In the genomic region with DNA sequence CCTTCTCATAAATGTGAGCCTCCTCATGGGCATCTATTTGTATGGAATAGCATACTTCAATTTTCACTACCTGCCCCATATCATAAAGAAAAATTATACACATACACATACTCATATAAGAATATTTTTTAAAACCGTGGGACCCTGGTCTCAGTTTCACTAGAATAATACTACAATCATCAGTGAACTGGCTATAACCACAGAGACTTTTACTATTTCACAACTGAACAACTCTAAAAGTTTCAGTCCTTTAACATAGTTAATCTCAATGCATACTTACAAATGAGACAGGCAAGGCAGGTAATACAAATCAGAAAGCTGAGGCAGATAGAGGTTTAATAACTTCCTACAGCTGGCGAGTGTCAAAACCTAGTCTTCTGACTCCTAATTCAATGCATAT, we compare ENCODE assay signal across 22 cellular contexts.
DNase-seq lines count a peak whose midpoint lies in the region; ATAC-seq and TF ChIP-seq lines count a peak whose summit lies in the region.
"Had no signal": no experiment of that assay in that cellular context is flagged by ENCODE, and none has a peak within 500 bp of the region (broad histone marks: within the 10 kb centered on the region; RNA-seq: fewer than 3 reads in every experiment).

No MANE protein-coding gene starts in this region.

- no peak overlapping the region for H2BK120ac ChIP-seq in mesenchymal stem cell (ENCODE audit: low read depth, low read length)

- H3K27ac Mint-ChIP-seq in activated T-helper 17 cell treated with anti-CD3 and anti-CD28 coated beads, Interleukin-2, amount 50 U/mL, for 72 hours: no peak overlapping the region
- no peak overlapping the region for H3K27ac Mint-ChIP-seq in activated naive CD4-positive, alpha-beta T cell treated with anti-CD3 and anti-CD28 coated beads, Interleukin-2, amount 50 U/mL, for 72 hours
- H3K27ac Mint-ChIP-seq: T-helper 17 cell had no signal

- H3K9me3 Mint-ChIP-seq in activated T-helper 17 cell treated with anti-CD3 and anti-CD28 coated beads, Interleukin-2, amount 50 U/mL, for 72 hours: no peaks in the 10 kb centered on the region
- H3K9me3 Mint-ChIP-seq in activated naive CD4-positive, alpha-beta T cell treated with anti-CD3 and anti-CD28 coated beads, Interleukin-2, amount 50 U/mL, for 72 hours: no peaks in the 10 kb centered on the region

- peaks cover 3% of the 10 kb centered on the region; the same call in 1 of the 2 replicates for H3F3A ChIP-seq in Loucy (ENCODE audit: low read depth)

- no peak overlapping the region for H4K91ac ChIP-seq in mesenchymal stem cell (ENCODE audit: low read length)

- 93% methylated on average over 2 of the region's 2 CpGs for WGBS in mesenchymal stem cell

- H3K9me3 ChIP-seq in Loucy (ENCODE audit: insufficient read depth, low read depth, low read length): peaks cover 6% of the 10 kb centered on the region; the same call in 1 of the 2 replicates
- peaks cover 5% of the 10 kb centered on the region for H3K9me3 ChIP-seq in mesenchymal stem cell (ENCODE audit: control insufficient read depth, low read length)
- H3K9me3 ChIP-seq: MG63 had no signal

- H3K27ac ChIP-seq in 22Rv1: peak overlapping the region; percentile 16; the same call in 1 of the 2 replicates
- H3K27ac ChIP-seq in mesenchymal stem cell (ENCODE audit: low read length, poor library complexity, severe bottlenecking): no peak overlapping the region
- H3K27ac ChIP-seq: C4-2B had no signal

- H2BK5ac ChIP-seq in mesenchymal stem cell (ENCODE audit: low read depth, low read length, poor library complexity, severe bottlenecking): no peak overlapping the region

- H3K4me3 ChIP-seq in Loucy (ENCODE audit: low read length, poor library complexity, severe bottlenecking): no peak overlapping the region
- no peak overlapping the region for H3K4me3 ChIP-seq in mesenchymal stem cell (ENCODE audit: insufficient read depth in 1 of 2, low read depth in 1 of 2, low read length in 2 of 2)
- H3K4me3 ChIP-seq: MG63 had no signal

- H2BK15ac ChIP-seq in mesenchymal stem cell (ENCODE audit: low read depth, poor library complexity, severe bottlenecking): no peak overlapping the region

- H3K23ac ChIP-seq in mesenchymal stem cell (ENCODE audit: low read length in 2 of 2): no peak overlapping the region

- peaks cover 7% of the 10 kb centered on the region for H3K4me1 Mint-ChIP-seq in activated T-helper 17 cell treated with anti-CD3 and anti-CD28 coated beads, Interleukin-2, amount 50 U/mL, for 72 hours

- no peak overlapping the region for H2AFZ ChIP-seq in Loucy (ENCODE audit: low read length)
- no peak overlapping the region for H2AFZ ChIP-seq in mesenchymal stem cell (ENCODE audit: low read depth, low read length)

- ATAC-seq in GM19351 (IDR thresholded peaks at IDR 0.05; ENCODE audit: unreplicated experiment) (peak; percentile 53), HG02870 (IDR thresholded peaks at IDR 0.05; ENCODE audit: unreplicated experiment) (peak; percentile 94)
- ATAC-seq in activated T-helper 17 cell treated with anti-CD3 and anti-CD28 coated beads, Interleukin-2, amount 50 U/mL, for 72 hours (replicated peaks): no peak
- ATAC-seq in activated naive CD4-positive, alpha-beta T cell treated with anti-CD3 and anti-CD28 coated beads, Interleukin-2, amount 50 U/mL, for 72 hours: no peak
- ATAC-seq: Panc1, Right ventricle myocardium inferior, SK-N-SH treated with all-trans-retinoic acid at 6 μM for 48 hours, T-helper 17 cell had no signal

- H3K14ac ChIP-seq in mesenchymal stem cell (ENCODE audit: low read length in 2 of 2): no peak overlapping the region

- H3K79me1 ChIP-seq in mesenchymal stem cell (replicated peaks; ENCODE audit: low read length, poor library complexity, severe bottlenecking): no peaks in the 10 kb centered on the region

- no peak overlapping the region for H3K4ac ChIP-seq in mesenchymal stem cell (ENCODE audit: low read depth in 1 of 2, low read length in 2 of 2)

- H3K9ac ChIP-seq in Loucy (ENCODE audit: low read depth, low read length, poor library complexity, severe bottlenecking): peak overlapping the region; percentile 17
- H3K9ac ChIP-seq in mesenchymal stem cell (ENCODE audit: low read length): no peak overlapping the region

- H3K36me3 ChIP-seq in Loucy (ENCODE audit: insufficient read depth, low read length): no peaks in the 10 kb centered on the region
- no peaks in the 10 kb centered on the region for H3K36me3 ChIP-seq in mesenchymal stem cell (ENCODE audit: control insufficient read depth in 1 of 2, insufficient read depth in 2 of 2, low read depth in 1 of 2, low read length in 2 of 2)
- H3K36me3 ChIP-seq: MG63 had no signal

- TF ChIP-seq CTCF in 22Rv1 (IDR thresholded peaks at IDR 0.05): no peak
- TF ChIP-seq CTCF in Loucy (conservative IDR thresholded peaks at IDR 0.05; ENCODE audit: low read length): no peak

- H3K27me3 Mint-ChIP-seq in activated T-helper 17 cell treated with anti-CD3 and anti-CD28 coated beads, Interleukin-2, amount 50 U/mL, for 72 hours: no peaks in the 10 kb centered on the region
- H3K27me3 Mint-ChIP-seq: T-helper 17 cell had no signal

- H3K18ac ChIP-seq in mesenchymal stem cell (ENCODE audit: low read depth in 1 of 2, low read length in 2 of 2): no peak overlapping the region

- no peak overlapping the region for H2BK12ac ChIP-seq in mesenchymal stem cell (ENCODE audit: low read length in 2 of 2)

- no peaks in the 10 kb centered on the region for H3K9me2 ChIP-seq in Loucy (replicated peaks; ENCODE audit: low read depth, low read length)

- no peak overlapping the region for H4K8ac ChIP-seq in mesenchymal stem cell (ENCODE audit: low read length)

- DNase-seq in NCI-H1092 treated with DMSO at 0.1 percent for 48 hours (lab: John Stamatoyannopoulos, UW) (no peak), mesenchymal stem cell (no peak)
- no peak for DNase-seq in activated naive CD4-positive, alpha-beta T cell treated with anti-CD3 and anti-CD28 coated beads, Interleukin-2, amount 50 U/mL, for 72 hours (ENCODE audit: low spot score in 2 of 2)
- DNase-seq: COR-L47, DMS53, H7, KG1, MG63, NCI-H1105 treated with DMSO at 0.1 percent for 48 hours, NCI-H187, NCI-H446 treated with DMSO at 0.1 percent for 48 hours, NCI-H774, T-helper 17 cell had no signal

- H3K4me3 Mint-ChIP-seq in activated T-helper 17 cell treated with anti-CD3 and anti-CD28 coated beads, Interleukin-2, amount 50 U/mL, for 72 hours: no peak overlapping the region
- H3K4me3 Mint-ChIP-seq: T-helper 17 cell had no signal

- H2AK5ac ChIP-seq in mesenchymal stem cell (ENCODE audit: low read length, severe bottlenecking): no peak overlapping the region

- H4K20me1 ChIP-seq in Loucy (ENCODE audit: insufficient read depth, low read length, poor library complexity, severe bottlenecking): no peaks in the 10 kb centered on the region

- H3K4me2 ChIP-seq in Loucy (ENCODE audit: low read depth, low read length, poor library complexity, severe bottlenecking) (peak overlapping the region; percentile 19), mesenchymal stem cell (ENCODE audit: low read length, poor library complexity, severe bottlenecking) (no peak overlapping the region)

- H3K27me3 ChIP-seq in Loucy (ENCODE audit: insufficient read depth, low read length, poor library complexity, severe bottlenecking): no peaks in the 10 kb centered on the region
- H3K27me3 ChIP-seq in mesenchymal stem cell (ENCODE audit: control insufficient read depth in 1 of 2, insufficient read depth in 1 of 2, low read length in 2 of 2): no peaks in the 10 kb centered on the region
- H3K27me3 ChIP-seq: MG63 had no signal

- no peaks in the 10 kb centered on the region for H3K36me3 Mint-ChIP-seq in activated T-helper 17 cell treated with anti-CD3 and anti-CD28 coated beads, Interleukin-2, amount 50 U/mL, for 72 hours (ENCODE audit: low read depth)
- H3K36me3 Mint-ChIP-seq in activated naive CD4-positive, alpha-beta T cell treated with anti-CD3 and anti-CD28 coated beads, Interleukin-2, amount 50 U/mL, for 72 hours: no peaks in the 10 kb centered on the region

- no peaks in the 10 kb centered on the region for H3K79me2 ChIP-seq in Loucy (ENCODE audit: insufficient read depth, low read length)

- H3K4me1 ChIP-seq in Loucy (ENCODE audit: insufficient read depth, low read length, poor library complexity, severe bottlenecking) (peaks cover 55% of the 10 kb centered on the region), mesenchymal stem cell (ENCODE audit: control insufficient read depth, insufficient read depth, low read depth, low read length) (no peaks in the 10 kb centered on the region)

Comparison
In these comparisons a context has a peak if more than half of its experiments do, and no peak if none do; other contexts are left out.
1. ATAC-seq: peak in GM19351 (single experiment) and HG02870 (single experiment); none in activated T-helper 17 cell treated with anti-CD3 and anti-CD28 coated beads, Interleukin-2, amount 50 U/mL, for 72 hours (single experiment) and activated naive CD4-positive, alpha-beta T cell treated with anti-CD3 and anti-CD28 coated beads, Interleukin-2, amount 50 U/mL, for 72 hours (0 of 2).